ENCODE assay signal across 15 cellular contexts in the genomic region with DNA sequence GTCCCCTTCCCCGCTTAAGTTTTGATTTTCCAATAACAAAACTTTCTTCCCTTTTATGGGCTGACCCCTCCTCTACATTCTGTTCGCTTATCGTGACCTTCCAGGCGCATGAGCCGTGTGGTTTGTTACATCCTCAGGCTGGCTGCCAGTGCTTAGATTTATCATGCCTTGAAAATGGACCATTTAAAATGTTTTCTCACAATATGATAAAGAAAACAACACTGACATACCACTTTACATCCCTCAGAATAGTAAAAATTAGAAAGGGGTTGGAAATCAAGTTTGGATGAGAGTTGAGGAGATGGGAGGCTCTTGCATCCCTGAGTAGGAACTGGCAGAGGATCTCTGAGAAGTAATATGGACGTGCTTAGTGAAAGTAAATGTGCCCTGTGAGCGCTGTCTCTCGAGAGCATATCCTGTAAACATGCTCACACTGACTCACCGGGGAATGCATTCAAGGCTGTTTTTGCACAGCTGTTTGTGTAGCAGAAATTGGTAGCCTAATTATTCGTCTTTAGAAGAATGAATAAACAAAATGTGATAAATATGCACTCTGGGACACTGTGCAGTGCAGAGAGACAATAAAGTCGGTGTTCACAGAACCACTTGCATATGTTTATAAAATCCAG. TPM values are rescaled to one million over a fixed set of nuclear protein-coding genes. Genes with fewer than 3 reads are reported as not detected.
DNase-seq lines count a peak whose midpoint lies in the region; ATAC-seq and TF ChIP-seq lines count a peak whose summit lies in the region.
"Had no signal": no experiment of that assay in that cellular context is flagged by ENCODE, and none has a peak within 500 bp of the region (broad histone marks: within the 10 kb centered on the region; RNA-seq: fewer than 3 reads in every experiment).

No MANE protein-coding gene starts in this region.

- H3K36me3 ChIP-seq in adrenal gland (replicated peaks in 1 of 2), result no peaks in the 10 kb centered on the region
- H3K36me3 ChIP-seq: cardiac muscle cell, tibial artery had no signal

- H3K27me3 ChIP-seq in adrenal gland, result peaks cover 5% of the 10 kb centered on the region
- H3K27me3 ChIP-seq: cardiac muscle cell had no signal

- peaks cover 6 to 9% of the 10 kb centered on the region in 2 donors for H3K4me1 ChIP-seq in adrenal gland (replicated peaks in 1 of 2)
- H3K4me1 ChIP-seq: tibial artery had no signal

- WGBS in adrenal gland, 4 donors, result 39 to 57% (median 44%) methylated on average over 11 of the region's 11 CpGs

- DNase-seq in ELR (ENCODE audit: low read depth) (peak; percentile 65), M059J (ENCODE audit: low read depth) (peak; percentile 60), adrenal gland (peak in 5 of 7 donors; percentile 50 to 62 (median 55)), omental fat pad (ENCODE audit: low spot score) (peak; percentile 12), SIG-M5 treated with dmso at 0.1 percent for 504 hours (lab: John Stamatoyannopoulos, UW; ENCODE audit: unreplicated experiment) (no peak), cerebellar cortex (ENCODE audit: low spot score) (no peak)
- DNase-seq in stimulated activated CD4-positive, alpha-beta T cell treated with anti-CD3 and anti-CD28 coated beads, Interleukin-1b, Interleukin-23, amount 100 ng/mL, for 48 hours, result no peak
- DNase-seq: activated CD4-positive, CD25-positive, alpha-beta regulatory T cell treated with anti-CD3 and anti-CD28 coated beads, Interleukin-2, amount 50 U/mL, for 72 hours; C1 segment of cervical spinal cord; effector CD8-positive, alpha-beta T cell; foreskin melanocyte; NCI-H526 treated with DMSO at 0.1 percent for 48 hours; tibial artery had no signal

- H3K27ac ChIP-seq in adrenal gland, result peak overlapping the region in 2 of 5 donors; percentile 32 to 58
- H3K27ac ChIP-seq: cardiac muscle cell, skin epidermis, tibial artery had no signal

- no peak for TF ChIP-seq POLR2A in adrenal gland (IDR thresholded peaks at IDR 0.05)

- ATAC-seq in omental fat pad (ENCODE audit: low FRiP score), result no peak

- TF ChIP-seq CTCF in adrenal gland (IDR thresholded peaks at IDR 0.05), result no peak
- TF ChIP-seq CTCF in omental fat pad (IDR thresholded peaks at IDR 0.05), result no peak

- no peak overlapping the region for H3K4me3 ChIP-seq in adrenal gland
- H3K4me3 ChIP-seq: cardiac muscle cell, skin epidermis, tibial artery had no signal

- intact Hi-C loops in adrenal gland (cut with DNase I), result no loop called here

- H3K9me3 ChIP-seq in adrenal gland (replicated peaks in 1 of 3), result no peaks in the 10 kb centered on the region

RNA-seq across cellular contexts. Expression of a gene that starts 17.1 kb away (rescaled TPM):
- total RNA-seq in M059J (2014; rRNA removed; shearing (Covaris generic)), result 19.8 and 21.5 TPM in 2 replicates
- total RNA-seq in adrenal gland, result 10 to 100 TPM; 62.2 to 84.1 (median 72.0) TPM
- polyA plus RNA-seq in adrenal gland, result 10 to 100 TPM; 21.7 to 35.2 (median 23.2) TPM
- 10 to 100 TPM; 33.6 to 52.8 (median 39.9) TPM for total RNA-seq in omental fat pad

Comparison
In these comparisons a context has a peak if more than half of its experiments do, and no peak if none do; other contexts are left out.
1. DNase-seq: peak in ELR (single experiment), M059J (single experiment), adrenal gland (5 of 7) and omental fat pad (single experiment); none in SIG-M5 treated with dmso at 0.1 percent for 504 hours (single experiment), cerebellar cortex (single experiment) and stimulated activated CD4-positive, alpha-beta T cell treated with anti-CD3 and anti-CD28 coated beads, Interleukin-1b, Interleukin-23, amount 100 ng/mL, for 48 hours (single experiment).